1 cellular context compared by ENCODE assay signal in the genomic region with DNA sequence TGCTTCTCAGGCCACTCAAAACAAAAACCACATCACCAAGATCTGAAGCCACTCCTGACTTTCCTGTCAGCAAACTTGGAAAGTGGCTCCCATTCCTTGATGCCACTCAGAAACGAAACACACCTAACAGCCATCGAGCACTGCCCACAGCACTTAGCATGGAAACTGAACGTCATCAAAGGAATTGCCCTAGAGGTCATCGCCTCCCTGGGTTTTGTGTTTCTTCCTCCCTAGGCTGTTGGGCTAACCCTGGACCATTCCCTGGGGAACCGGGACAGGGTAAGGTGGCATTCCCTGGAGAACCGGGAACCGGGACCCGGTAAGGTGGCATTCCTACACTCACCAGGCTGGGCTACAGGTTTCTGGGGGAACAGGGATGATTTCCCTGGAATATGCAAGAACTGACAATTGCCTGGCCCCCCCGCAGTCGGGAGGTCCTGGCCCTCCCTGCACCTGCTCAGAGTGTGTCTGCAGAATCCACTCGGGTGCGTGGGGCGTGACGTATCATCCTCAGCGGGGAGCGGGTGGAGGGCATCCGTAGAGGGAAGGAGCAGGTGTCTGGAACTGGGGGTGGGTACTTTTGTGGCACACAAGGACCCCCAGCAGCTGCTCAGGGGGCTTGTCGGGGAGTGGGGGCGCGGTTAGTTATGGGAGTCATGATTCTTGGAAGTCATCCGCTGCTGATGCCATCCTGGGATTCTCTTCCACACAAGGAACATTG.
TF ChIP-seq lines count a peak whose summit lies in the region.

No MANE protein-coding gene starts in this region.

TF ChIP-seq in HepG2, 621 proteins besides CTCF, POLR2A, EP300 and RAD21:
- TF ChIP-seq ZNF326 (CRISPR knock-in tag; IDR thresholded peaks at IDR 0.05; ENCODE audit: borderline replicate concordance) (no peak), ZNF766 (CRISPR knock-in tag; IDR thresholded peaks at IDR 0.05; ENCODE audit: borderline replicate concordance) (no peak), HDAC2 (CRISPR knock-in tag; IDR thresholded peaks at IDR 0.05) (no peak), JARID2 (CRISPR knock-in tag; IDR thresholded peaks at IDR 0.05; ENCODE audit: insufficient replicate concordance) (no peak), RNF2 (conservative IDR thresholded peaks at IDR 0.05; ENCODE audit: low read depth) (no peak), UBTF (CRISPR knock-in tag; IDR thresholded peaks at IDR 0.05) (0 out of 2 replicates have a peak, but pooled peaks have one; percentile 9), MIER3 (CRISPR knock-in tag; IDR thresholded peaks at IDR 0.05; ENCODE audit: borderline replicate concordance) (no peak), POLR2G (IDR thresholded peaks at IDR 0.05; ENCODE audit: low read depth, low read length) (no peak), GATA4 (IDR thresholded peaks at IDR 0.05; ENCODE audit: borderline replicate concordance, low read depth) (no peak), ZBTB7B (CRISPR knock-in tag; IDR thresholded peaks at IDR 0.05) (no peak), MIER2 (CRISPR knock-in tag; IDR thresholded peaks at IDR 0.05) (no peak), SMYD3 (CRISPR knock-in tag; IDR thresholded peaks at IDR 0.05) (no peak), FOXO1 (CRISPR knock-in tag; IDR thresholded peaks at IDR 0.05) (no peak), ZNF335 (CRISPR knock-in tag; IDR thresholded peaks at IDR 0.05) (no peak), MAF1 (CRISPR knock-in tag; IDR thresholded peaks at IDR 0.05; ENCODE audit: borderline replicate concordance) (no peak), SMAD9 (CRISPR knock-in tag; IDR thresholded peaks at IDR 0.05) (no peak), IKZF4 (CRISPR knock-in tag; IDR thresholded peaks at IDR 0.05; ENCODE audit: borderline replicate concordance, low read depth, not compliant biosample characterization) (peak; percentile 6), FOXK2 (IDR thresholded peaks at IDR 0.05) (no peak), ZNF18 (CRISPR knock-in tag; IDR thresholded peaks at IDR 0.05; ENCODE audit: insufficient replicate concordance) (no peak), ARID4A (CRISPR knock-in tag; IDR thresholded peaks at IDR 0.05; ENCODE audit: borderline replicate concordance) (no peak), ZNF20 (CRISPR knock-in tag; IDR thresholded peaks at IDR 0.05) (no peak), BRCA1 (CRISPR knock-in tag; IDR thresholded peaks at IDR 0.05) (no peak), ZNF75D (CRISPR knock-in tag; IDR thresholded peaks at IDR 0.05; ENCODE audit: borderline replicate concordance) (no peak), STAG1 (CRISPR knock-in tag; IDR thresholded peaks at IDR 0.05) (0 out of 2 replicates have a peak, but pooled peaks have one; percentile 4), XBP1 (CRISPR knock-in tag; IDR thresholded peaks at IDR 0.05) (no peak)
- TF ChIP-seq, protein P1, sequence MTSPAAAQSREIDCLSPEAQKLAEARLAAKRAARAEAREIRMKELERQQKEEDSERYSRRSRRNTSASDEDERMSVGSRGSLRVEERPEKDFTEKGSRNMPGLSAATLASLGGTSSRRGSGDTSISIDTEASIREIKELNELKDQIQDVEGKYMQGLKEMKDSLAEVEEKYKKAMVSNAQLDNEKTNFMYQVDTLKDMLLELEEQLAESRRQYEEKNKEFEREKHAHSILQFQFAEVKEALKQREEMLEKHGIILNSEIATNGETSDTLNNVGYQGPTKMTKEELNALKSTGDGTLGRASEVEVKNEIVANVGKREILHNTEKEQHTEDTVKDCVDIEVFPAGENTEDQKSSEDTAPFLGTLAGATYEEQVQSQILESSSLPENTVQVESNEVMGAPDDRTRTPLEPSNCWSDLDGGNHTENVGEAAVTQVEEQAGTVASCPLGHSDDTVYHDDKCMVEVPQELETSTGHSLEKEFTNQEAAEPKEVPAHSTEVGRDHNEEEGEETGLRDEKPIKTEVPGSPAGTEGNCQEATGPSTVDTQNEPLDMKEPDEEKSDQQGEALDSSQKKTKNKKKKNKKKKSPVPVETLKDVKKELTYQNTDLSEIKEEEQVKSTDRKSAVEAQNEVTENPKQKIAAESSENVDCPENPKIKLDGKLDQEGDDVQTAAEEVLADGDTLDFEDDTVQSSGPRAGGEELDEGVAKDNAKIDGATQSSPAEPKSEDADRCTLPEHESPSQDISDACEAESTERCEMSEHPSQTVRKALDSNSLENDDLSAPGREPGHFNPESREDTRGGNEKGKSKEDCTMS (CRISPR knock-in tag; conservative IDR thresholded peaks at IDR 0.05): no peak
- TF ChIP-seq, protein P2, sequence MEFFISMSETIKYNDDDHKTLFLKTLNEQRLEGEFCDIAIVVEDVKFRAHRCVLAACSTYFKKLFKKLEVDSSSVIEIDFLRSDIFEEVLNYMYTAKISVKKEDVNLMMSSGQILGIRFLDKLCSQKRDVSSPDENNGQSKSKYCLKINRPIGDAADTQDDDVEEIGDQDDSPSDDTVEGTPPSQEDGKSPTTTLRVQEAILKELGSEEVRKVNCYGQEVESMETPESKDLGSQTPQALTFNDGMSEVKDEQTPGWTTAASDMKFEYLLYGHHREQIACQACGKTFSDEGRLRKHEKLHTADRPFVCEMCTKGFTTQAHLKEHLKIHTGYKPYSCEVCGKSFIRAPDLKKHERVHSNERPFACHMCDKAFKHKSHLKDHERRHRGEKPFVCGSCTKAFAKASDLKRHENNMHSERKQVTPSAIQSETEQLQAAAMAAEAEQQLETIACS (CRISPR knock-in tag; IDR thresholded peaks at IDR 0.05): no peak
- TF ChIP-seq, protein P3, sequence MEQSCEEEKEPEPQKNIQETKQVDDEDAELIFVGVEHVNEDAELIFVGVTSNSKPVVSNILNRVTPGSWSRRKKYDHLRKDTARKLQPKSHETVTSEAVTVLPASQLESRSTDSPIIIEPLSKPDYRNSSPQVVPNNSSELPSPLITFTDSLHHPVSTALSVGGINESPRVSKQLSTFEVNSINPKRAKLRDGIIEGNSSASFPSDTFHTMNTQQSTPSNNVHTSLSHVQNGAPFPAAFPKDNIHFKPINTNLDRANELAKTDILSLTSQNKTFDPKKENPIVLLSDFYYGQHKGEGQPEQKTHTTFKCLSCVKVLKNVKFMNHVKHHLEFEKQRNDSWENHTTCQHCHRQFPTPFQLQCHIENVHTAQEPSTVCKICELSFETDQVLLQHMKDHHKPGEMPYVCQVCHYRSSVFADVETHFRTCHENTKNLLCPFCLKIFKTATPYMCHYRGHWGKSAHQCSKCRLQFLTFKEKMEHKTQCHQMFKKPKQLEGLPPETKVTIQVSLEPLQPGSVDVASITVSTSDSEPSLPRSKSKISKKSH (CRISPR knock-in tag; IDR thresholded peaks at IDR 0.05; ENCODE audit: borderline replicate concordance): 0 out of 2 replicates have a peak, but pooled peaks have one; percentile 10
- TF ChIP-seq, protein P4, sequence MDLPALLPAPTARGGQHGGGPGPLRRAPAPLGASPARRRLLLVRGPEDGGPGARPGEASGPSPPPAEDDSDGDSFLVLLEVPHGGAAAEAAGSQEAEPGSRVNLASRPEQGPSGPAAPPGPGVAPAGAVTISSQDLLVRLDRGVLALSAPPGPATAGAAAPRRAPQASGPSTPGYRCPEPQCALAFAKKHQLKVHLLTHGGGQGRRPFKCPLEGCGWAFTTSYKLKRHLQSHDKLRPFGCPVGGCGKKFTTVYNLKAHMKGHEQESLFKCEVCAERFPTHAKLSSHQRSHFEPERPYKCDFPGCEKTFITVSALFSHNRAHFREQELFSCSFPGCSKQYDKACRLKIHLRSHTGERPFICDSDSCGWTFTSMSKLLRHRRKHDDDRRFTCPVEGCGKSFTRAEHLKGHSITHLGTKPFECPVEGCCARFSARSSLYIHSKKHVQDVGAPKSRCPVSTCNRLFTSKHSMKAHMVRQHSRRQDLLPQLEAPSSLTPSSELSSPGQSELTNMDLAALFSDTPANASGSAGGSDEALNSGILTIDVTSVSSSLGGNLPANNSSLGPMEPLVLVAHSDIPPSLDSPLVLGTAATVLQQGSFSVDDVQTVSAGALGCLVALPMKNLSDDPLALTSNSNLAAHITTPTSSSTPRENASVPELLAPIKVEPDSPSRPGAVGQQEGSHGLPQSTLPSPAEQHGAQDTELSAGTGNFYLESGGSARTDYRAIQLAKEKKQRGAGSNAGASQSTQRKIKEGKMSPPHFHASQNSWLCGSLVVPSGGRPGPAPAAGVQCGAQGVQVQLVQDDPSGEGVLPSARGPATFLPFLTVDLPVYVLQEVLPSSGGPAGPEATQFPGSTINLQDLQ (CRISPR knock-in tag; IDR thresholded peaks at IDR 0.05): no peak
